20 cellular contexts compared by ENCODE assay signal in the genomic region with DNA sequence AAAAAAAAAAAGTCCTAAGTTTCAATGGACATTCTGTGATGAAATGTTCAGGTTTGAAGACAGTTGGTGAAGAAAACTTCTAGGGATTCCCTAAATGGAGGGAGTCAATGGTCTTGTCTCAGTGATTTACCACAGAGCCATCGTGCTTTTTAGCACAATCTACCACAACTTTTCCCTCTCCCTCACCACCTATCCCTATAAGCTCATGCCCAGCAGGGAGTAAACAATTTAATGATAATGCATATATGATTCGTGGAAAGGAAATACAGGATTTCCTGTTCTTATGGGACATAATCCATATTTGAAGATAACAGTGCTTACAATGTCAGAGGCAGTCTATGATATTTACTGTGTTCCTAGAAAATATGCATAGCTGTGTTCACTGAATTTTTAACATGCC. TPM values are rescaled to one million over a fixed set of nuclear protein-coding genes. Genes with fewer than 3 reads are reported as not detected.
"Had no signal": no experiment of that assay in that cellular context is flagged by ENCODE, and none has a peak within 500 bp of the region (broad histone marks: within the 10 kb centered on the region; RNA-seq: fewer than 3 reads in every experiment).

No MANE protein-coding gene starts in this region.

- DNase-seq: dorsolateral prefrontal cortex; effector CD4-positive, alpha-beta T cell; foreskin keratinocyte; glutamatergic neuron; mesendoderm; midbrain; naive thymus-derived CD4-positive, alpha-beta T cell; stimulated activated CD4-positive, alpha-beta T cell treated with anti-CD3 and anti-CD28 coated beads, Interleukin-4, amount 100 ng/mL, for 4 hours; stimulated activated naive CD8-positive, alpha-beta T cell treated with anti-CD3 and anti-CD28 coated beads, Interleukin-15, Interleukin-2, amounts not matched to agents 100 U/mL and 50 U/mL, for 24 hours; upper lobe of right lung; uterus had no signal

- ATAC-seq: foreskin keratinocyte; naive thymus-derived CD4-positive, alpha-beta T cell; sciatic nerve; stimulated activated memory B cell treated with anti-CD40 and anti-IgM and Interleukin-4, amounts not matched to agents 10 μg/mL and 1 μg/mL and 100 μg/mL, for 72 hours; stimulated activated naive CD8-positive, alpha-beta T cell treated with anti-CD3 and anti-CD28 coated beads, Interleukin-15, Interleukin-2, amounts not matched to agents 100 U/mL and 50 U/mL, for 24 hours; upper lobe of right lung had no signal

- H3K9ac ChIP-seq: neural progenitor cell, parathyroid adenoma had no signal

- H3K27ac Mint-ChIP-seq: naive thymus-derived CD4-positive, alpha-beta T cell; nephron; neural progenitor cell; progenitor cell of endocrine pancreas; stimulated activated memory B cell treated with anti-CD40 and anti-IgM and Interleukin-4, amounts not matched to agents 10 μg/mL and 1 μg/mL and 100 μg/mL, for 72 hours had no signal

- H3K9me3 Mint-ChIP-seq: nephron; neural progenitor cell; stimulated activated memory B cell treated with anti-CD40 and anti-IgM and Interleukin-4, amounts not matched to agents 10 μg/mL and 1 μg/mL and 100 μg/mL, for 72 hours had no signal

- H3K4me2 ChIP-seq: neural progenitor cell had no signal

- H3K79me2 ChIP-seq: parathyroid adenoma had no signal

- H3K27me3 ChIP-seq: dorsolateral prefrontal cortex, foreskin keratinocyte, neural progenitor cell, right atrium auricular region, tibial nerve, upper lobe of right lung, uterus had no signal

- H3K4me1 ChIP-seq: foreskin keratinocyte, neural progenitor cell, parathyroid adenoma, upper lobe of right lung, uterus had no signal

- H3K36me3 Mint-ChIP-seq: naive thymus-derived CD4-positive, alpha-beta T cell; neural progenitor cell; stimulated activated memory B cell treated with anti-CD40 and anti-IgM and Interleukin-4, amounts not matched to agents 10 μg/mL and 1 μg/mL and 100 μg/mL, for 72 hours had no signal

- H3K4me3 Mint-ChIP-seq: naive thymus-derived CD4-positive, alpha-beta T cell; nephron; neural progenitor cell; stimulated activated memory B cell treated with anti-CD40 and anti-IgM and Interleukin-4, amounts not matched to agents 10 μg/mL and 1 μg/mL and 100 μg/mL, for 72 hours had no signal

- H3K4me1 Mint-ChIP-seq: naive thymus-derived CD4-positive, alpha-beta T cell; neural progenitor cell; stimulated activated memory B cell treated with anti-CD40 and anti-IgM and Interleukin-4, amounts not matched to agents 10 μg/mL and 1 μg/mL and 100 μg/mL, for 72 hours had no signal

- H3K27ac ChIP-seq: dorsolateral prefrontal cortex, foreskin keratinocyte, neural progenitor cell, parathyroid adenoma, thoracic aorta, upper lobe of right lung, uterus had no signal

- H3K4me3 ChIP-seq: dorsolateral prefrontal cortex, neural progenitor cell, right atrium auricular region, thoracic aorta, tibial nerve, upper lobe of right lung, uterus had no signal

- H3K27me3 Mint-ChIP-seq: progenitor cell of endocrine pancreas; stimulated activated memory B cell treated with anti-CD40 and anti-IgM and Interleukin-4, amounts not matched to agents 10 μg/mL and 1 μg/mL and 100 μg/mL, for 72 hours had no signal

- H3K9me3 ChIP-seq: right atrium auricular region, thoracic aorta, tibial nerve, upper lobe of right lung, uterus had no signal

- H3K36me3 ChIP-seq: neural progenitor cell, right atrium auricular region, thoracic aorta, tibial nerve, upper lobe of right lung, uterus had no signal

- H2AFZ ChIP-seq: neural progenitor cell, parathyroid adenoma had no signal

RNA-seq across cellular contexts. Expression of a gene that starts 38.4 kb away (rescaled TPM):
- total RNA-seq: foreskin keratinocyte had no signal
